In the genomic region with DNA sequence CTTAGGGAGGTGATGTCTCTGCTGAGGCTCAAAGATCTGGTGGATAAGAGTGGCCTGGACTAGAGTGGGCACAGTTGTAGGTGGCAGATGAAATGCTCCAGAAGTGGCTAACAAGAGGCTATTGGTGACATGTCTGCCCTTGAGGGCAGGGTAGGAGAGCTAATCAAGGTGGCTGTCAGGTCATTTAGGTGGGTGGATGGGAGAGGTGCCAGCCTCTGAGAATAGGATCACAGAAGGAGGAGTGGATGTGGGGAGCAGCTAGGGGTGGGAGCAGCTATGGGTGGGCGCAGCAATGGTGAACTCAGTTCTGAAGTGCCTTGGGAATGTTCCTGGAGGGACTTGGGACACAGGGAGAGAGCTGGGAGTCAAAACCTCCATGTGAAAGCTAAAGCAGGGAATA, we compare ENCODE assay signal across 24 cellular contexts.
"Had no signal": no experiment of that assay in that cellular context is flagged by ENCODE, and none has a peak within 500 bp of the region (broad histone marks: within the 10 kb centered on the region; RNA-seq: fewer than 3 reads in every experiment).

No MANE protein-coding gene starts in this region.

- H3K36me3 ChIP-seq: brain microvascular endothelial cell, WERI-Rb-1 had no signal

- H3K27me3 ChIP-seq: brain microvascular endothelial cell had no signal

- DNase-seq: activated B cell treated with CpG ODN at 0.5 μM for 24 hours; activated CD4-positive, alpha-beta T cell treated with anti-CD3 and anti-CD28 coated beads for 48 hours; activated CD4-positive, alpha-beta T cell treated with anti-CD3 and anti-CD28 coated beads, Interleukin-2, amount 50 U/mL, for 1 hour; activated CD4-positive, alpha-beta T cell treated with anti-CD3 and anti-CD28 coated beads, Interleukin-2, amount 50 U/mL, for 48 hours; activated CD8-positive, alpha-beta memory T cell treated with anti-CD3 and anti-CD28 coated beads for 24 hours; activated CD8-positive, alpha-beta T cell treated with anti-CD3 and anti-CD28 coated beads for 36 hours; activated effector memory CD4-positive, alpha-beta T cell treated with Interleukin-2 at 50 U/mL for 16 hours; activated gamma-delta T cell treated with Interleukin-2 at 50 U/mL for 16 hours; activated naive CD4-positive, alpha-beta T cell treated with anti-CD3 and anti-CD28 coated beads, Interleukin-2, amount 50 U/mL, for 16 hours; activated naive CD4-positive, alpha-beta T cell treated with Interleukin-2 at 50 U/mL for 16 hours; activated T-cell treated with anti-CD3 and anti-CD28 coated beads, Interleukin-2, amount 50 U/mL, for 4 hours; amniotic stem cell; anterior cingulate cortex; brain microvascular endothelial cell; caudate nucleus; cortex of kidney; dermis blood vessel endothelial cell; effector CD8-positive, alpha-beta T cell; foreskin fibroblast; T-helper 1 cell; T-helper 17 cell; T1000; WERI-Rb-1 had no signal

- H3K27ac ChIP-seq: brain microvascular endothelial cell, epithelial cell of prostate, WERI-Rb-1 had no signal
